11 cellular contexts compared by ENCODE assay signal in the genomic region with DNA sequence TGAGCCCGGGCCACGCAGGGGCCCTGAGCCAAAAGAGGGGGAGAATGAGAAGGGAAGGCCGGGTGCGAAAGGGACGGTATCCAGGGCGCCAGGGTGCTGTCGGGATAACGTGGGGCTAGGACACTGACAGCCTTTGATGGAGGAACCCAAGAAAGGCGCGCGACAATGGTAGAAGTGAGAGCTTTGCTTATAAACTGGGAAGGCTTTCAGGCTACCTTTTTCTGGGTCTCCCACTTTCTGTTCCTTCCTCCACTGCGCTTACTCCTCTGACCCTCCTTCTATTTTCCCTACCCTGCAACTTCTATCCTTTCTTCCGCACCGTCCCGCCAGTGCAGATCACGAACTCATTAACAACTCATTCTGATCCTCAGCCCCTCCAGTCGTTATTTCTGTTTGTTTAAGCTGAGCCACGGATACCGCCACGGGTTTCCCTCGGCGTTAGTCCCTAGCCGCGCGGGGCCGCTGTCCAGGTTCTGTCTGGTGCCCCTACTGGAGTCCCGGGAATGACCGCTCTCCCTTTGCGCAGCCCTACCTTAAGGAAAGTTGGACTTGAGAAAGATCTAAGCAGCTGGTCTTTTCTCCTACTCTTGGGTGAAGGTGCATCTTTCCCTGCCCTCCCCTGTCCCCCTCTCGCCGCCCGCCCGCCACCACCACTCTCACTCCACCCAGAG. TPM values are rescaled to one million over a fixed set of nuclear protein-coding genes. Genes with fewer than 3 reads are reported as not detected.
A peak's percentile ranks its signal among the peaks of the same experiment; 100 is the strongest.
DNase-seq lines count a peak whose midpoint lies in the region; ATAC-seq and TF ChIP-seq lines count a peak whose summit lies in the region.
"Had no signal": no experiment of that assay in that cellular context is flagged by ENCODE, and none has a peak within 500 bp of the region (broad histone marks: within the 10 kb centered on the region; RNA-seq: fewer than 3 reads in every experiment).

No MANE protein-coding gene starts in this region.

- H3K27me3 Mint-ChIP-seq in WTC11 (ENCODE audit: low read depth) (peaks cover 98% of the 10 kb centered on the region), CD14-positive monocyte (ENCODE audit: low read depth in 3 of 3) (peaks cover 57 to 67% (median 59%) of the 10 kb centered on the region in 3 donors)

- H3K4me3 Mint-ChIP-seq in WTC11 = peak overlapping the region; percentile 76
- H3K4me3 Mint-ChIP-seq in CD14-positive monocyte = peak overlapping the region in 1 of 2 donors; percentile 87

- CTCF ChIA-PET in WTC11 (lab: Charles Lee) = interaction anchor here (1.5 kb wide), 1 partner anchor 44 kb away, joined by 5 read pairs; no protein-coding TSS in a partner anchor

- H3K4me3 ChIP-seq in AG09309 (ENCODE audit: control insufficient read depth, low read depth, low read length) (peak overlapping the region; percentile 84), cardiac muscle cell (no peak overlapping the region)

- POLR2A ChIA-PET in WTC11 (lab: Charles Lee) = no interaction called here

- no peak overlapping the region for H3K27ac Mint-ChIP-seq in WTC11
- no peak overlapping the region for H3K27ac Mint-ChIP-seq in CD14-positive monocyte

- H3K27ac ChIP-seq in cardiac muscle cell = no peak overlapping the region

- no peak for DNase-seq in AG09309 (ENCODE audit: low read depth)
- peak; percentile 46 for DNase-seq in WTC11 (ENCODE audit: low spot score)
- peak; percentile 65 to 69 for DNase-seq in cardiac muscle cell (ENCODE audit: low read depth in 1 of 2, low spot score in 1 of 2)
- no peak for DNase-seq in omental fat pad (ENCODE audit: low spot score)
- no peak for DNase-seq in NCI-H1048 (lab: John Stamatoyannopoulos, UW)
- no peak for DNase-seq in CD14-positive monocyte (ENCODE audit: low spot score)
- no peak for DNase-seq in NCI-H510A (lab: John Stamatoyannopoulos, UW)
- DNase-seq: DND-41, MM.1S had no signal

- ATAC-seq in WTC11 = peak; percentile 9
- ATAC-seq in omental fat pad (ENCODE audit: low FRiP score) = peak; percentile 46
- no peak for ATAC-seq in HG02678 (IDR thresholded peaks at IDR 0.05; ENCODE audit: unreplicated experiment)

- H3K36me3 Mint-ChIP-seq in WTC11 (peaks cover 2% of the 10 kb centered on the region; the same call in 1 of the 2 replicates), CD14-positive monocyte (no peaks in the 10 kb centered on the region)

- H3K4me1 Mint-ChIP-seq in WTC11 (peaks cover 48% of the 10 kb centered on the region), CD14-positive monocyte (peaks cover 4% of the 10 kb centered on the region)

- H3K36me3 ChIP-seq in cardiac muscle cell = no peaks in the 10 kb centered on the region

- no peaks in the 10 kb centered on the region for H3K4me1 ChIP-seq in cardiac muscle cell (ENCODE audit: low read depth)

- intact Hi-C loops in CD14-positive monocyte (cut with micrococcal nuclease) = no loop called here

- no peaks in the 10 kb centered on the region for H3K9me3 ChIP-seq in cardiac muscle cell (ENCODE audit: low read depth)

- TF ChIP-seq CTCF in AG09309 (IDR thresholded peaks at IDR 0.05; ENCODE audit: control insufficient read depth, insufficient read depth, low read depth, low read length, missing control alignments) (peak; percentile 57), WTC11 (IDR thresholded peaks at IDR 0.05) (no peak), cardiac muscle cell (IDR thresholded peaks at IDR 0.05; ENCODE audit: low read depth, low read length) (peak; percentile 54), omental fat pad (IDR thresholded peaks at IDR 0.05) (no peak), CD14-positive monocyte (IDR thresholded peaks at IDR 0.05) (no peak)

- peaks cover 90% of the 10 kb centered on the region for H3K27me3 ChIP-seq in cardiac muscle cell

- H3K9me3 Mint-ChIP-seq in WTC11 (peaks cover 7% of the 10 kb centered on the region), CD14-positive monocyte (peaks cover 2 to 16% (median 11%) of the 10 kb centered on the region in 7 donors)

TF ChIP-seq in WTC11, 78 proteins besides CTCF, POLR2A, EP300 and RAD21:
- no peak for TF ChIP-seq NFATC4 (CRISPR knock-in tag; IDR thresholded peaks at IDR 0.05)
- TF ChIP-seq, protein P1, sequence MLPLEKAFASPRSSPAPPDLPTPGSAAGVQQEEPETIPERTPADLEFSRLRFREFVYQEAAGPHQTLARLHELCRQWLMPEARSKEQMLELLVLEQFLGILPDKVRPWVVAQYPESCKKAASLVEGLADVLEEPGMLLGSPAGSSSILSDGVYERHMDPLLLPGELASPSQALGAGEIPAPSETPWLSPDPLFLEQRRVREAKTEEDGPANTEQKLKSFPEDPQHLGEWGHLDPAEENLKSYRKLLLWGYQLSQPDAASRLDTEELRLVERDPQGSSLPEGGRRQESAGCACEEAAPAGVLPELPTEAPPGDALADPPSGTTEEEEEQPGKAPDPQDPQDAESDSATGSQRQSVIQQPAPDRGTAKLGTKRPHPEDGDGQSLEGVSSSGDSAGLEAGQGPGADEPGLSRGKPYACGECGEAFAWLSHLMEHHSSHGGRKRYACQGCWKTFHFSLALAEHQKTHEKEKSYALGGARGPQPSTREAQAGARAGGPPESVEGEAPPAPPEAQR (CRISPR knock-in tag; IDR thresholded peaks at IDR 0.05) = no peak
- no peak for TF ChIP-seq OVOL2 (CRISPR knock-in tag; IDR thresholded peaks at IDR 0.05; ENCODE audit: borderline replicate concordance)
- no peak for TF ChIP-seq ZNF138 (CRISPR knock-in tag; conservative IDR thresholded peaks at IDR 0.05)
- no peak for TF ChIP-seq RELA (CRISPR knock-in tag; IDR thresholded peaks at IDR 0.05; ENCODE audit: borderline replicate concordance)

RNA-seq across cellular contexts. Expression of gene SSTR1, which starts 3.0 kb away (rescaled TPM):
- total RNA-seq in WTC11 (2021) (1.7 to 1.9 TPM (median 1.7 TPM) in 3 replicates), cardiac muscle cell (not detected in 2 replicates), omental fat pad (1 to 10 TPM in 1 of 4 donors, under 1 TPM in 3; 0.19 to 1.4 (median 0.55) TPM)
- polyA plus RNA-seq in cardiac muscle cell (not detected in 2 replicates), CD14-positive monocyte (not detected)
- total RNA-seq: T-helper 1 cell treated with Interleukin-12 subunit alpha and Interleukin-12 subunit beta and Interleukin-4 antibody, amounts not matched to agents 30 ng/mL and 1 ng/mL, for 36 hours had no signal

RNA-seq across cellular contexts. Expression of gene CLEC14A, which starts 45.2 kb away (rescaled TPM):
- total RNA-seq in WTC11 (2021) (0.09 to 0.23 TPM (median 0.15 TPM) in 3 replicates), cardiac muscle cell (0.18 and 0.42 TPM in 2 replicates), omental fat pad (100 to 1,000 TPM in 1 of 4 donors, 10 to 100 TPM in 3; 10.4 to 125 (median 32.5) TPM)
- polyA plus RNA-seq in cardiac muscle cell (0.49 TPM in 1 of 2 replicates, not detected in the other), CD14-positive monocyte (not detected)
- total RNA-seq: T-helper 1 cell treated with Interleukin-12 subunit alpha and Interleukin-12 subunit beta and Interleukin-4 antibody, amounts not matched to agents 30 ng/mL and 1 ng/mL, for 36 hours had no signal

Comparison
In these comparisons a context has a peak if more than half of its experiments do, and no peak if none do; other contexts are left out.
1. DNase-seq: peak in WTC11 (single experiment) and cardiac muscle cell (2 of 2); none in AG09309 (single experiment), omental fat pad (single experiment), NCI-H1048 (single experiment), CD14-positive monocyte (single experiment) and NCI-H510A (single experiment).
2. CTCF ChIP-seq: peak in AG09309 (single experiment) and cardiac muscle cell (single experiment); none in WTC11 (single experiment), omental fat pad (0 of 3) and CD14-positive monocyte (single experiment).